In genomic region chr2:99678651-99679050, GRCh38 we compare ENCODE assay signal across 22 cellular contexts.
A peak's percentile ranks its signal among the peaks of the same experiment; 100 is the strongest.
DNase-seq lines count a peak whose midpoint lies in the region; ATAC-seq, FAIRE-seq and TF ChIP-seq lines count a peak whose summit lies in the region.
"Had no signal": no experiment of that assay in that cellular context is flagged by ENCODE, and none has a peak within 500 bp of the region (broad histone marks: within the 10 kb centered on the region; RNA-seq: fewer than 3 reads in every experiment).

No MANE protein-coding gene starts in this region.

- no TSS peak for BruUV-seq in GM12878 (replicated peaks; lab: Mats Ljungman, UMichigan)

- no peak overlapping the region for H3K4me2 ChIP-seq in GM12878 (ENCODE audit: control insufficient read depth, insufficient read depth)
- H3K4me2 ChIP-seq: A549, BLaER1 had no signal

- H3K9me3 ChIP-seq in GM12878 (replicated peaks; ENCODE audit: control insufficient read depth, insufficient read depth, low read length) (no peaks in the 10 kb centered on the region), kidney (ENCODE audit: control insufficient read depth in 1 of 2, low read length in 2 of 2) (no peaks in the 10 kb centered on the region)
- H3K9me3 ChIP-seq: A549, BLaER1, Caco-2 had no signal

- peak overlapping the region in 2 of 3 donors; percentile 8 to 84 for H3K27ac Mint-ChIP-seq in IgD-negative memory B cell
- H3K27ac Mint-ChIP-seq in stimulated activated memory B cell treated with anti-CD40 and anti-IgM and Interleukin-4, amounts not matched to agents 10 μg/mL and 1 μg/mL and 100 μg/mL, for 72 hours: peak overlapping the region; percentile 38
- H3K27ac Mint-ChIP-seq: CD4-positive, CD25-positive, alpha-beta regulatory T cell; CD8-positive, alpha-beta T cell; H9 had no signal

- TF ChIP-seq POLR2A in GM12878 (IDR thresholded peaks at IDR 0.05; ENCODE audit: low read depth, low read length): no peak

- no peak for TF ChIP-seq EP300 in GM12878 (IDR thresholded peaks at IDR 0.05; ENCODE audit: borderline replicate concordance in 1 of 2, control insufficient read depth in 1 of 2, low read depth in 2 of 2, low read length in 2 of 2)

- intact Hi-C loops in GM12878 (cut with micrococcal nuclease; ENCODE audit: unreplicated experiment): no loop called here
- intact Hi-C loops in kidney (cut with DNase I): no loop called here

- H3K9ac ChIP-seq in GM12878 (ENCODE audit: control insufficient read depth, insufficient read depth, low read length) (no peak overlapping the region), kidney (ENCODE audit: low read length in 2 of 2) (no peak overlapping the region)
- H3K9ac ChIP-seq: BLaER1, GM23248 had no signal

- H3K4me3 ChIP-seq in GM12878 (no peak overlapping the region), kidney (ENCODE audit: low read length in 2 of 2) (no peak overlapping the region)
- H3K4me3 ChIP-seq: A549, BLaER1, GM23248 had no signal

- H3K27ac ChIP-seq in GM12878 (ENCODE audit: control insufficient read depth, insufficient read depth): no peak overlapping the region
- no peak overlapping the region for H3K27ac ChIP-seq in substantia nigra (ENCODE audit: low read depth, low read length, poor library complexity, severe bottlenecking)
- H3K27ac ChIP-seq in kidney (ENCODE audit: low read depth in 2 of 2, low read length in 2 of 2): no peak overlapping the region
- H3K27ac ChIP-seq: A549, BLaER1, C4-2B, GM23248 had no signal

- 0% methylated on average over 4 of the region's 4 CpGs for WGBS in GM12878 (ENCODE audit: insufficient coverage, insufficient replicate concordance, low lambda C conversion rate, missing lambda C conversion rate)

- DNase-seq in GM12878 (ENCODE audit: low read depth, low spot score): no peak
- DNase-seq in substantia nigra (lab: John Stamatoyannopoulos, UW): no peak
- DNase-seq in kidney: no peak
- no peak for DNase-seq in AML-193 (lab: John Stamatoyannopoulos, UW)
- DNase-seq: 8988T; ACHN; Caco-2; CD4-positive, CD25-positive, alpha-beta regulatory T cell; CD8-positive, alpha-beta T cell; DMS153; DND-41; GM23248; H9 had no signal

- CTCF ChIA-PET in GM12878 (lab: Yijun Ruan, JAX): interaction anchor here (0.9 kb wide), 1 partner anchor 119 kb away, joined by 3 read pairs; no protein-coding TSS in a partner anchor

- no peaks in the 10 kb centered on the region for H4K20me1 ChIP-seq in GM12878 (ENCODE audit: control insufficient read depth, insufficient read depth)
- H4K20me1 ChIP-seq: BLaER1 had no signal

- no peaks in the 10 kb centered on the region for H3K36me3 ChIP-seq in GM12878 (ENCODE audit: control insufficient read depth in 2 of 2, insufficient read depth in 2 of 2, low read length in 1 of 2)
- H3K36me3 ChIP-seq in kidney (ENCODE audit: control insufficient read depth in 1 of 2, insufficient read depth in 2 of 2, low read length in 2 of 2): no peaks in the 10 kb centered on the region
- H3K36me3 ChIP-seq: BLaER1 had no signal

- in situ Hi-C loops in GM12878 (cut with MboI): no loop called here

- no peak overlapping the region for H3K4me3 Mint-ChIP-seq in IgD-negative memory B cell
- no peak overlapping the region for H3K4me3 Mint-ChIP-seq in stimulated activated memory B cell treated with anti-CD40 and anti-IgM and Interleukin-4, amounts not matched to agents 10 μg/mL and 1 μg/mL and 100 μg/mL, for 72 hours
- H3K4me3 Mint-ChIP-seq: CD4-positive, CD25-positive, alpha-beta regulatory T cell; CD8-positive, alpha-beta T cell; H9 had no signal

- POLR2A ChIA-PET in GM12878 (lab: Charles Lee): no interaction called here

- no peak for TF ChIP-seq RAD21 in GM12878 (IDR thresholded peaks at IDR 0.05; ENCODE audit: insufficient read depth, low read depth, low read length)

- H3K9me3 Mint-ChIP-seq in IgD-negative memory B cell: no peaks in the 10 kb centered on the region
- H3K9me3 Mint-ChIP-seq in stimulated activated memory B cell treated with anti-CD40 and anti-IgM and Interleukin-4, amounts not matched to agents 10 μg/mL and 1 μg/mL and 100 μg/mL, for 72 hours: no peaks in the 10 kb centered on the region
- H3K9me3 Mint-ChIP-seq: CD4-positive, CD25-positive, alpha-beta regulatory T cell; CD8-positive, alpha-beta T cell; H9 had no signal

- H3K27me3 ChIP-seq in GM12878 (replicated peaks in 1 of 2; ENCODE audit: control insufficient read depth in 2 of 2, insufficient read depth in 2 of 2, low read length in 1 of 2): no peaks in the 10 kb centered on the region; a peak in 1 of 4 replicates
- H3K27me3 ChIP-seq: BLaER1 had no signal

- ATAC-seq in GM19025 (IDR thresholded peaks at IDR 0.05; ENCODE audit: low read depth, unreplicated experiment) (peak; percentile 53), GM12878 (no peak; the same call in 1 of the 3 replicates), HG03175 (IDR thresholded peaks at IDR 0.05; ENCODE audit: unreplicated experiment) (no peak)
- peak; percentile 51 for ATAC-seq in stimulated activated memory B cell treated with anti-CD40 and anti-IgM and Interleukin-4, amounts not matched to agents 10 μg/mL and 1 μg/mL and 100 μg/mL, for 72 hours
- ATAC-seq: A549; CD8-positive, alpha-beta T cell; HCT116 had no signal

- no peaks in the 10 kb centered on the region for H3K4me1 ChIP-seq in GM12878 (ENCODE audit: control insufficient read depth, insufficient read depth, low read length)
- no peaks in the 10 kb centered on the region for H3K4me1 ChIP-seq in kidney (ENCODE audit: control insufficient read depth in 1 of 2, insufficient read depth in 1 of 2, low read depth in 1 of 2, low read length in 2 of 2)
- H3K4me1 ChIP-seq: A549, BLaER1, Caco-2 had no signal

- H2AFZ ChIP-seq in GM12878 (ENCODE audit: control insufficient read depth, low read depth, low read length): no peak overlapping the region
- H2AFZ ChIP-seq: GM23248 had no signal

- FAIRE-seq in GM12878 (lab: Jason Lieb, UNC) (no peak), kidney (lab: Jason Lieb, UNC) (no peak)
- FAIRE-seq: A549, G401.6 had no signal

- RAD21 ChIA-PET in GM12878 (lab: Charles Lee; ENCODE audit: unreplicated experiment): no interaction called here

- no peaks in the 10 kb centered on the region for H3K79me2 ChIP-seq in GM12878 (ENCODE audit: control insufficient read depth, insufficient read depth, low read length)

- no peaks in the 10 kb centered on the region for H3K27me3 Mint-ChIP-seq in IgD-negative memory B cell
- H3K27me3 Mint-ChIP-seq in stimulated activated memory B cell treated with anti-CD40 and anti-IgM and Interleukin-4, amounts not matched to agents 10 μg/mL and 1 μg/mL and 100 μg/mL, for 72 hours: no peaks in the 10 kb centered on the region
- H3K27me3 Mint-ChIP-seq: CD4-positive, CD25-positive, alpha-beta regulatory T cell had no signal

- peaks cover 10% of the 10 kb centered on the region for H3K36me3 Mint-ChIP-seq in IgD-negative memory B cell
- H3K36me3 Mint-ChIP-seq in stimulated activated memory B cell treated with anti-CD40 and anti-IgM and Interleukin-4, amounts not matched to agents 10 μg/mL and 1 μg/mL and 100 μg/mL, for 72 hours: peaks cover 40% of the 10 kb centered on the region
- H3K36me3 Mint-ChIP-seq: CD4-positive, CD25-positive, alpha-beta regulatory T cell; CD8-positive, alpha-beta T cell had no signal

- SMC1A ChIA-PET in GM12878 (lab: Charles Lee; ENCODE audit: uncharacterized antibody, unreplicated experiment): no interaction called here

- no peak for TF ChIP-seq CTCF in GM12878 (IDR thresholded peaks at IDR 0.05 in 2 of 3, conservative IDR thresholded peaks at IDR 0.05 in 1 of 3; ENCODE audit: control insufficient read depth in 2 of 3, extremely low read depth in 1 of 3, insufficient read depth in 1 of 3, low read depth in 3 of 3, low read length in 3 of 3)
- no peak for TF ChIP-seq CTCF in kidney (IDR thresholded peaks at IDR 0.05; ENCODE audit: borderline replicate concordance, extremely low read depth, insufficient read depth)

- peaks cover 13 to 22% (median 20%) of the 10 kb centered on the region in 3 donors for H3K4me1 Mint-ChIP-seq in IgD-negative memory B cell
- H3K4me1 Mint-ChIP-seq in stimulated activated memory B cell treated with anti-CD40 and anti-IgM and Interleukin-4, amounts not matched to agents 10 μg/mL and 1 μg/mL and 100 μg/mL, for 72 hours: peaks cover 42% of the 10 kb centered on the region
- H3K4me1 Mint-ChIP-seq: CD4-positive, CD25-positive, alpha-beta regulatory T cell had no signal

TF ChIP-seq in GM12878, 131 proteins besides CTCF, POLR2A, EP300 and RAD21:
- TF ChIP-seq MYB (IDR thresholded peaks at IDR 0.05; ENCODE audit: borderline replicate concordance, low read depth, low read length): no peak
- peak; percentile 42 for TF ChIP-seq RUNX3 (IDR thresholded peaks at IDR 0.05; ENCODE audit: low read length)

Comparison
In these comparisons a context has a peak if more than half of its experiments do, and no peak if none do; other contexts are left out.
1. ATAC-seq: peak in GM19025 (single experiment) and stimulated activated memory B cell treated with anti-CD40 and anti-IgM and Interleukin-4, amounts not matched to agents 10 μg/mL and 1 μg/mL and 100 μg/mL, for 72 hours (single experiment); none in GM12878 (single experiment) and HG03175 (single experiment).